In genomic region chr10:100347568-100348195, GRCh38 we compare ENCODE assay signal across 8 cellular contexts. TPM values are rescaled to one million over a fixed set of nuclear protein-coding genes. Genes with fewer than 3 reads are reported as not detected.
A peak's percentile ranks its signal among the peaks of the same experiment; 100 is the strongest.
DNase-seq lines count a peak whose midpoint lies in the region; ATAC-seq and TF ChIP-seq lines count a peak whose summit lies in the region.

No MANE protein-coding gene starts in this region.

- H3K9me3 ChIP-seq in OCI-LY1 (ENCODE audit: low read length): no peaks in the 10 kb centered on the region
- H3K9me3 ChIP-seq in effector memory CD4-positive, alpha-beta T cell (ENCODE audit: control insufficient read depth, low read length): no peaks in the 10 kb centered on the region
- H3K9me3 ChIP-seq in muscle layer of colon (ENCODE audit: low read length): no peaks in the 10 kb centered on the region

- H3K9ac ChIP-seq in OCI-LY1 (ENCODE audit: low read length): peak overlapping the region; percentile 95
- peak overlapping the region; percentile 11 for H3K9ac ChIP-seq in muscle layer of colon (ENCODE audit: low read length)

- ATAC-seq in HG02678 (IDR thresholded peaks at IDR 0.05; ENCODE audit: unreplicated experiment): no peak

- peaks cover 20% of the 10 kb centered on the region for H3K79me2 ChIP-seq in OCI-LY1 (ENCODE audit: insufficient read depth, low read length)

- TF ChIP-seq CTCF in OCI-LY1 (IDR thresholded peaks at IDR 0.05; ENCODE audit: low read length) (no peak), GM13976 (IDR thresholded peaks at IDR 0.05; ENCODE audit: borderline replicate concordance, control extremely low read depth, extremely low read depth, insufficient read depth, missing control alignments) (no peak)

- peak overlapping the region; percentile 87 for H3K4me2 ChIP-seq in OCI-LY1 (ENCODE audit: low read length)

- H3K27ac ChIP-seq in OCI-LY1 (ENCODE audit: low read depth, low read length, poor library complexity, severe bottlenecking) (peak overlapping the region; percentile 78), muscle layer of colon (ENCODE audit: low read depth, low read length) (no peak overlapping the region)
- H3K27ac ChIP-seq in effector memory CD4-positive, alpha-beta T cell (ENCODE audit: insufficient read depth, low read length, poor library complexity, severe bottlenecking): no peak overlapping the region

- peak overlapping the region; percentile 78 for H3K4me3 ChIP-seq in OCI-LY1 (ENCODE audit: low read depth, low read length, poor library complexity, severe bottlenecking)
- H3K4me3 ChIP-seq in effector memory CD4-positive, alpha-beta T cell (ENCODE audit: insufficient read depth, low read depth, low read length, poor library complexity, severe bottlenecking): peak overlapping the region; percentile 57
- H3K4me3 ChIP-seq in muscle layer of colon (ENCODE audit: low read depth in 1 of 2, low read length in 2 of 2): peak overlapping the region; percentile 47 to 60

- peaks cover 52% of the 10 kb centered on the region for H3K36me3 ChIP-seq in OCI-LY1 (ENCODE audit: insufficient read depth, low read length)
- no peaks in the 10 kb centered on the region for H3K36me3 ChIP-seq in effector memory CD4-positive, alpha-beta T cell (ENCODE audit: control insufficient read depth, insufficient read depth, low read length)
- H3K36me3 ChIP-seq in muscle layer of colon (ENCODE audit: insufficient read depth, low read length): no peaks in the 10 kb centered on the region

- DNase-seq in NCI-H748 (lab: John Stamatoyannopoulos, UW; ENCODE audit: unreplicated experiment) (peak; percentile 26), NCI-H748 treated with DMSO at 0.1 percent for 48 hours (lab: John Stamatoyannopoulos, UW) (no peak), GM13976 (ENCODE audit: low spot score) (no peak), mesenteric fat pad (ENCODE audit: low spot score) (no peak)
- DNase-seq in effector memory CD4-positive, alpha-beta T cell: no peak

- H3K9me2 ChIP-seq in OCI-LY1 (ENCODE audit: low read depth, low read length): no peaks in the 10 kb centered on the region

- H3K27me3 ChIP-seq in OCI-LY1 (ENCODE audit: insufficient read depth, low read length) (no peaks in the 10 kb centered on the region), muscle layer of colon (ENCODE audit: control insufficient read depth in 1 of 2, insufficient read depth in 2 of 2, low read length in 2 of 2) (peaks cover 19 to 28% of the 10 kb centered on the region in 2 donors)
- no peaks in the 10 kb centered on the region for H3K27me3 ChIP-seq in effector memory CD4-positive, alpha-beta T cell (replicated peaks; ENCODE audit: control insufficient read depth, insufficient read depth, low read length, poor library complexity, severe bottlenecking)

- H2AFZ ChIP-seq in OCI-LY1 (ENCODE audit: low read length): no peak overlapping the region

- no peaks in the 10 kb centered on the region for H4K20me1 ChIP-seq in OCI-LY1 (ENCODE audit: insufficient read depth, low read length)

- in situ Hi-C loops in GM13976 (cut with MboI; ENCODE audit: low sequenced_read_pairs, unreplicated experiment): loop anchor here (10.0 kb wide), 1 partner anchor 167 kb away; the partner anchor contains the start of gene SEC31B

- no peaks in the 10 kb centered on the region for H3F3A ChIP-seq in OCI-LY1 (ENCODE audit: insufficient read depth, low read length)

- peaks cover 43% of the 10 kb centered on the region for H3K4me1 ChIP-seq in OCI-LY1 (ENCODE audit: insufficient read depth, low read length, severe bottlenecking)
- H3K4me1 ChIP-seq in effector memory CD4-positive, alpha-beta T cell (ENCODE audit: control insufficient read depth, insufficient read depth, low read length, poor library complexity, severe bottlenecking): peaks cover 14% of the 10 kb centered on the region
- peaks cover 5% of the 10 kb centered on the region for H3K4me1 ChIP-seq in muscle layer of colon (ENCODE audit: insufficient read depth, low read length)

RNA-seq across cellular contexts. Expression of gene SCD, which starts 0.6 kb away (rescaled TPM):
- 1,693 TPM for total RNA-seq in mesenteric fat pad

RNA-seq across cellular contexts. Expression of gene PKD2L1, which starts 17.7 kb away (rescaled TPM):
- 0.39 TPM for total RNA-seq in mesenteric fat pad
